In the genomic region with DNA sequence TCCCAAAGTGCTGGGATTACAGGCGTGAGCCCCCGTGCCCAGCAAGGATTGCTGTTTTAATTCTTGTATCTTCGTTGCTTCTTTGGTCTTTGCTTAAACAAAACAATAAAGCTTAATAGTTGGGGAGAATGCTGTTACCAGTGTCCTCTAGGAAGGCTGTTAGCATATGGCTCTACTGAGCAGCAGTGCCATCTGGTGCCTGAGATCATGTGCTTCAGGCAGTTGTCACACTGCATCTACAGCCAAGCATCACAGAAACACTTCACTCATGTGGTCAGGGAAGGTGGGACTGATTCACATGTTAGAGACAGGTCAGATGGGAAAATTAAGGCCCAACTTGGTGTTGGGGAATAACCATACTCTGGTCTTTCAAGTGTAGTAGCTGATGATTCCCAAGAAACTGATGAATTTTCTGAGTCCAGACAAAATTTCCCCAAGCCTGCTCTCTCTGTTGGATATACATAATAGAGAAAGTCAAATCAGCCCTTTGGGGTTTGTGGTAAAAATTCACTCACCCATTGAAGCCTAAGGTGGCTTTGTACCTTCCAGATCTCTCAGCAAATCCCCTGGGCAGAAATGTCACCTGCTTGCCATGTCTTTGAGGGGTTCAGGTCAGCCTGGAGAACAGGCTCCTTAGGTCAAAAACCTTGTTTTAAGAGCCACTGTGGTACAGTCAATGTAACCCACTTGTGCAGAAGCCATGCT, we compare ENCODE assay signal across 8 cellular contexts. TPM values are rescaled to one million over a fixed set of nuclear protein-coding genes. Genes with fewer than 3 reads are reported as not detected.
DNase-seq lines count a peak whose midpoint lies in the region; ATAC-seq lines count a peak whose summit lies in the region.

No MANE protein-coding gene starts in this region.

- no peak overlapping the region for H3K4me3 Mint-ChIP-seq in T-helper 17 cell

- peaks cover 2% of the 10 kb centered on the region for H3K36me3 Mint-ChIP-seq in T-helper 17 cell (ENCODE audit: low read depth)

- ATAC-seq in GM18861 (IDR thresholded peaks at IDR 0.05; ENCODE audit: unreplicated experiment) (peak; percentile 62), T-helper 17 cell (peak; percentile 46), GM19467 (IDR thresholded peaks at IDR 0.05; ENCODE audit: unreplicated experiment) (no peak)

- DNase-seq in Caki2 (ENCODE audit: low read depth): peak; percentile 50
- peak; percentile 47 for DNase-seq in Jurkat, Clone E6-1 (ENCODE audit: low read depth, low spot score)
- no peak for DNase-seq in T-helper 17 cell
- DNase-seq in fibroblast of gingiva (ENCODE audit: low read depth): peak; percentile 49
- peak in 34 of 56 donors; percentile 3 to 58 (median 21) for DNase-seq in nucleus accumbens (lab: John Stamatoyannopoulos, UW)
- DNase-seq in amniotic stem cell (lab: John Stamatoyannopoulos, UW): no peak

- in situ Hi-C loops in Caki2 (cut with HindIII; ENCODE audit: low pct_unique_long_range_greater_than_20kb, low sequenced_read_pairs): no loop called here

- H3K9me3 ChIP-seq in T-helper 17 cell (ENCODE audit: control insufficient read depth, low read length, poor library complexity, severe bottlenecking): no peaks in the 10 kb centered on the region

- no peak overlapping the region for H3K27ac Mint-ChIP-seq in T-helper 17 cell

- no peak overlapping the region for H3K4me3 ChIP-seq in Jurkat, Clone E6-1 (ENCODE audit: low read length)

- no peaks in the 10 kb centered on the region for H3K27me3 Mint-ChIP-seq in T-helper 17 cell

- H3K4me1 Mint-ChIP-seq in T-helper 17 cell: peaks cover 9% of the 10 kb centered on the region

RNA-seq across cellular contexts. Expression of a gene that starts 28.4 kb away (rescaled TPM):
- 13.4 and 15.4 TPM in 2 replicates for total RNA-seq in Caki2 (2014; rRNA removed; shearing (Covaris generic); ENCODE audit: low replicate concordance)
- polyA plus RNA-seq in Jurkat, Clone E6-1 (2012; ENCODE audit: insufficient read depth, insufficient read length): 21.1 TPM
- total RNA-seq in T-helper 17 cell: 1 to 10 TPM; 6.4 to 6.9 TPM

RNA-seq across cellular contexts. Expression of a gene that starts 43.0 kb away (rescaled TPM):
- not detected in 2 replicates for total RNA-seq in Caki2 (2014; rRNA removed; shearing (Covaris generic); ENCODE audit: low replicate concordance)
- polyA plus RNA-seq in Jurkat, Clone E6-1 (2012; ENCODE audit: insufficient read depth, insufficient read length): not detected
- under 1 TPM in 1 of 2 donors, not detected in 1; 0.18 TPM for total RNA-seq in T-helper 17 cell

RNA-seq across cellular contexts. Expression of a gene that starts 48.3 kb away (rescaled TPM):
- total RNA-seq in Caki2 (2014; rRNA removed; shearing (Covaris generic); ENCODE audit: low replicate concordance): 22.0 and 30.4 TPM in 2 replicates
- 21.5 TPM for polyA plus RNA-seq in Jurkat, Clone E6-1 (2012; ENCODE audit: insufficient read depth, insufficient read length)
- total RNA-seq in T-helper 17 cell: 10 to 100 TPM; 22.0 to 23.3 TPM

Comparison
In these comparisons a context has a peak if more than half of its experiments do, and no peak if none do; other contexts are left out.
1. DNase-seq: peak in Caki2 (single experiment), Jurkat, Clone E6-1 (single experiment), fibroblast of gingiva (single experiment) and nucleus accumbens (34 of 56); none in T-helper 17 cell (0 of 3) and amniotic stem cell (single experiment).